Comparison of ENCODE assay signal across 11 cellular contexts in the genomic region with DNA sequence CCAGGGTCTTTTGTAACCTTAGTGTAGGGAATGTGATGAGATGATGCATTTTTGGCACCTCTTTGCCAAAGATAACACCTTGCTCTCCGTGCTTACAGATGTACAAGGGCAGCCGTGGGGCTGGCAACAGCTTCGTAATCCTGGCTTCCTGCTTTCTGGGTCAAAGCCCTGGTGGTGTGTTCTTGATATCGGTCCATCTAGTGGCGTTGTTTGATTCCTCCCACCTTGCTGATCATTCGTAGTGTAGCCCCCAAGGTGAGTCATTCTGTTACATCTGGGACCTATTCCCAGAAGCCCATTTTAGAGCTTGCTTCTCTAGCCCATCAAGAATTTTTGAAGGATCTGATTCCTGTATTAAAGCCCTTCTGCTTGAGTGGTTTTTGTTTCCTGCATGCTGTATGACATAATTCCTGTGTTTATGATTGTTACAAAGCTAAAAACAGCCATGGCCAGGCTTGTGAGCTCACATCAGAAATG. TPM values are rescaled to one million over a fixed set of nuclear protein-coding genes. Genes with fewer than 3 reads are reported as not detected.
DNase-seq lines count a peak whose midpoint lies in the region; ATAC-seq and TF ChIP-seq lines count a peak whose summit lies in the region.
"Had no signal": no experiment of that assay in that cellular context is flagged by ENCODE, and none has a peak within 500 bp of the region (broad histone marks: within the 10 kb centered on the region; RNA-seq: fewer than 3 reads in every experiment).

No MANE protein-coding gene starts in this region.

- H3K27me3 ChIP-seq in BLaER1 (no peaks in the 10 kb centered on the region), KMS-11 (ENCODE audit: insufficient read depth, low read depth) (no peaks in the 10 kb centered on the region), mesenchymal stem cell (ENCODE audit: control insufficient read depth in 1 of 2, insufficient read depth in 1 of 2, low read length in 2 of 2) (no peaks in the 10 kb centered on the region)

- no peaks in the 10 kb centered on the region; the same call in 1 of the 2 replicates for H3K9me3 ChIP-seq in BLaER1
- H3K9me3 ChIP-seq in mesenchymal stem cell (ENCODE audit: control insufficient read depth, low read length) = no peaks in the 10 kb centered on the region
- H3K9me3 ChIP-seq: Caco-2 had no signal

- no peak overlapping the region for H2BK12ac ChIP-seq in mesenchymal stem cell (ENCODE audit: low read length in 2 of 2)

- H4K8ac ChIP-seq in mesenchymal stem cell (ENCODE audit: low read length) = no peak overlapping the region

- TF ChIP-seq CTCF in KMS-11 (conservative IDR thresholded peaks at IDR 0.05; ENCODE audit: low read depth, low read length) = no peak

- no peaks in the 10 kb centered on the region for H3K79me1 ChIP-seq in mesenchymal stem cell (replicated peaks; ENCODE audit: low read length, poor library complexity, severe bottlenecking)

- no peak overlapping the region for H2BK120ac ChIP-seq in mesenchymal stem cell (ENCODE audit: low read depth, low read length)

- 90% methylated on average over 6 of the region's 6 CpGs for WGBS in mesenchymal stem cell

- H3K27ac ChIP-seq in BLaER1 = peak overlapping the region; percentile 63
- no peak overlapping the region for H3K27ac ChIP-seq in KMS-11
- peak overlapping the region; percentile 3 for H3K27ac ChIP-seq in angular gyrus (ENCODE audit: low read depth, low read length)
- peak overlapping the region; percentile 93 for H3K27ac ChIP-seq in mesenchymal stem cell (ENCODE audit: low read length, poor library complexity, severe bottlenecking)

- DNase-seq in mesenchymal stem cell (no peak), NCI-H345 treated with DMSO at 0.1 percent for 48 hours (lab: John Stamatoyannopoulos, UW; ENCODE audit: unreplicated experiment) (no peak), NAMALWA (ENCODE audit: low spot score) (no peak)
- DNase-seq: activated CD4-positive, alpha-beta T cell treated with anti-CD3 and anti-CD28 coated beads, Interleukin-2, amount 50 U/mL, for 4 hours; Caco-2; OCI-M1 had no signal

- no peak overlapping the region for H4K91ac ChIP-seq in mesenchymal stem cell (ENCODE audit: low read length)

- H4K20me1 ChIP-seq in BLaER1 (no peaks in the 10 kb centered on the region), KMS-11 (ENCODE audit: insufficient read depth) (no peaks in the 10 kb centered on the region)

- H3K23ac ChIP-seq in mesenchymal stem cell (ENCODE audit: low read length in 2 of 2) = no peak overlapping the region

- no peak overlapping the region for H3K14ac ChIP-seq in mesenchymal stem cell (ENCODE audit: low read length in 2 of 2)

- H2AFZ ChIP-seq in KMS-11 (ENCODE audit: low read depth) (no peak overlapping the region), mesenchymal stem cell (ENCODE audit: low read depth, low read length) (no peak overlapping the region)

- no peak overlapping the region for H3K4ac ChIP-seq in mesenchymal stem cell (ENCODE audit: low read depth in 1 of 2, low read length in 2 of 2)

- H3K36me3 ChIP-seq in BLaER1 (no peaks in the 10 kb centered on the region), KMS-11 (ENCODE audit: insufficient read depth) (no peaks in the 10 kb centered on the region), mesenchymal stem cell (ENCODE audit: control insufficient read depth in 1 of 2, insufficient read depth in 2 of 2, low read depth in 1 of 2, low read length in 2 of 2) (peaks cover 0 to 3% of the 10 kb centered on the region in 2 experiments)

- H2AK5ac ChIP-seq in mesenchymal stem cell (ENCODE audit: low read length, severe bottlenecking) = no peak overlapping the region

- no peak overlapping the region for H2BK15ac ChIP-seq in mesenchymal stem cell (ENCODE audit: low read depth, poor library complexity, severe bottlenecking)

- H3K4me2 ChIP-seq in BLaER1 = peak overlapping the region; percentile 70
- H3K4me2 ChIP-seq in KMS-11 = peak overlapping the region; percentile 74; the same call in 1 of the 2 replicates
- peak overlapping the region; percentile 19 for H3K4me2 ChIP-seq in mesenchymal stem cell (ENCODE audit: low read length, poor library complexity, severe bottlenecking)

- H3K4me3 ChIP-seq in BLaER1 = peak overlapping the region; percentile 24; the same call in 1 of the 2 replicates
- no peak overlapping the region for H3K4me3 ChIP-seq in KMS-11 (IDR thresholded peaks at IDR 0.05; ENCODE audit: insufficient read depth, low read depth, low read length)
- no peak overlapping the region for H3K4me3 ChIP-seq in mesenchymal stem cell (ENCODE audit: insufficient read depth in 1 of 2, low read depth in 1 of 2, low read length in 2 of 2)

- peaks cover 27% of the 10 kb centered on the region for H3K79me2 ChIP-seq in KMS-11 (ENCODE audit: insufficient read depth, low read depth)

- H3K4me1 ChIP-seq in BLaER1 (peaks cover 57% of the 10 kb centered on the region), KMS-11 (ENCODE audit: low read depth, poor library complexity, severe bottlenecking) (peaks cover 27% of the 10 kb centered on the region), mesenchymal stem cell (ENCODE audit: control insufficient read depth, insufficient read depth, low read depth, low read length) (peaks cover 8% of the 10 kb centered on the region)

- no peak for ATAC-seq in GM19351 (IDR thresholded peaks at IDR 0.05; ENCODE audit: unreplicated experiment)
- ATAC-seq in HG03139 (IDR thresholded peaks at IDR 0.05; ENCODE audit: unreplicated experiment) = no peak

- H3K9ac ChIP-seq in BLaER1 (peak overlapping the region; percentile 46; the same call in 1 of the 2 replicates), KMS-11 (no peak overlapping the region), mesenchymal stem cell (ENCODE audit: low read length) (no peak overlapping the region)

- no peak overlapping the region for H3K18ac ChIP-seq in mesenchymal stem cell (ENCODE audit: low read depth in 1 of 2, low read length in 2 of 2)

- no peak overlapping the region for H2BK5ac ChIP-seq in mesenchymal stem cell (ENCODE audit: low read depth, low read length, poor library complexity, severe bottlenecking)

RNA-seq across cellular contexts. Expression of a gene that starts 7.0 kb away (rescaled TPM):
- 130 TPM for polyA plus RNA-seq in mesenchymal stem cell (2013, experiment 1 of 2)
- polyA plus RNA-seq in mesenchymal stem cell (2013, experiment 2 of 2) = 133 TPM

RNA-seq across cellular contexts. Expression of a gene that starts 50.0 kb away (rescaled TPM):
- 16.6 TPM for polyA plus RNA-seq in mesenchymal stem cell (2013, experiment 1 of 2)
- 16.7 TPM for polyA plus RNA-seq in mesenchymal stem cell (2013, experiment 2 of 2)

RNA-seq across cellular contexts. Expression of a gene that starts 56.0 kb away (rescaled TPM):
- 32.7 TPM for polyA plus RNA-seq in mesenchymal stem cell (2013, experiment 1 of 2)
- 33.3 TPM for polyA plus RNA-seq in mesenchymal stem cell (2013, experiment 2 of 2)

Comparison
In these comparisons a context has a peak if more than half of its experiments do, and no peak if none do; other contexts are left out.
1. H3K4me2 ChIP-seq: peak in every context shown above with its lines; median percentile 74 in KMS-11; 70 in BLaER1; 19 in mesenchymal stem cell.